8 cellular contexts compared by ENCODE assay signal in the genomic region with DNA sequence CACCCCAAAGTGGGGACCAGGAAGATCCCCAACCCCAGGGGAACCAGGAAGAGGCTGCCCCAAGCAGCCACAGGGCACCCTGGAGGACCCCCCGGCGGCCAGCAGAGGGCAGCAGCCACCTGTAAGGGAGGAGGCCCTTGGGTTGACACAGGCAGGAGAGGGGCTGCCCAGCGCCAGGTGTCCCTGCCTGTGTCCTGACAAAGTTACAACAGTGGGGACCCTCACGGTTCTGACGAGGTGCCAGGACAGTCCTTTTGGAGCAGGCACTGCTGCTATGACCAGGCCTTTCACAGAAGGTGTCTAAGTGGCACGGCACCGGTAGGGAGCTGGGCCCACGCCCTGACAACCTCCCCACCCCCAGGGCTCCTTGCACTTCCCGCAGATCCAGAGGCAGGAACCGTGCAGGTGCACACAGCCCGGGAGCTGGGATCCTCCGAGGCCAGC.
DNase-seq lines count a peak whose midpoint lies in the region; ATAC-seq and TF ChIP-seq lines count a peak whose summit lies in the region.

No MANE protein-coding gene starts in this region.

- peak; percentile 75 for ATAC-seq in GM21737 (IDR thresholded peaks at IDR 0.05; ENCODE audit: unreplicated experiment)
- ATAC-seq in lower lobe of right lung, result peak; percentile 74 to 82
- ATAC-seq in GM21786 (IDR thresholded peaks at IDR 0.05; ENCODE audit: unreplicated experiment), result no peak

- no peak overlapping the region for H3K27ac ChIP-seq in lower lobe of right lung

- intact Hi-C loops in lower lobe of right lung (cut with DNase I), result no loop called here

- H3K36me3 ChIP-seq in lower lobe of right lung, result no peaks in the 10 kb centered on the region

- H3K4me1 ChIP-seq in lower lobe of right lung, result peaks cover 4% of the 10 kb centered on the region

- H3K9me3 ChIP-seq in lower lobe of right lung, result no peaks in the 10 kb centered on the region

- peak; percentile 88 for TF ChIP-seq CTCF in lower lobe of right lung (IDR thresholded peaks at IDR 0.05)

- H3K4me3 ChIP-seq in lower lobe of right lung, result no peak overlapping the region

- peaks cover 23% of the 10 kb centered on the region for H3K27me3 ChIP-seq in lower lobe of right lung (ENCODE audit: low read depth)

- peak; percentile 75 for DNase-seq in Daoy (ENCODE audit: low read depth)
- DNase-seq in NCI-H1092 (lab: John Stamatoyannopoulos, UW), result peak; percentile 29
- peak; percentile 58 for DNase-seq in activated CD4-positive, CD25-positive, alpha-beta regulatory T cell treated with anti-CD3 and anti-CD28 coated beads, Interleukin-2, amount 50 U/mL, for 72 hours
- peak; percentile 23 for DNase-seq in cerebellum (ENCODE audit: low spot score)
- DNase-seq in lower lobe of right lung, result peak; percentile 73
- DNase-seq in stimulated activated CD8-positive, alpha-beta memory T cell treated with anti-CD3 and anti-CD28 coated beads, Interleukin-4, amount 100 ng/mL, for 24 hours (ENCODE audit: low read depth), result peak; percentile 33

Comparison
In these comparisons a context has a peak if more than half of its experiments do, and no peak if none do; other contexts are left out.
1. DNase-seq: peak in every context shown above with its lines; median percentile 75 in Daoy; 73 in lower lobe of right lung; 58 in activated CD4-positive, CD25-positive, alpha-beta regulatory T cell treated with anti-CD3 and anti-CD28 coated beads, Interleukin-2, amount 50 U/mL, for 72 hours; 33 in stimulated activated CD8-positive, alpha-beta memory T cell treated with anti-CD3 and anti-CD28 coated beads, Interleukin-4, amount 100 ng/mL, for 24 hours; 29 in NCI-H1092; 23 in cerebellum.